Comparison of ENCODE assay signal across 1 cellular context in genomic region chr1:241637604-241638003, GRCh38.
TF ChIP-seq lines count a peak whose summit lies in the region.

No MANE protein-coding gene starts in this region.

TF ChIP-seq in GM12878, 131 proteins besides CTCF, POLR2A, EP300 and RAD21:
- TF ChIP-seq CREM (IDR thresholded peaks at IDR 0.05; ENCODE audit: low read depth) = no peak
- no peak for TF ChIP-seq TCF7 (IDR thresholded peaks at IDR 0.05; ENCODE audit: borderline replicate concordance)
- no peak for TF ChIP-seq PAX5 (IDR thresholded peaks at IDR 0.05; ENCODE audit: borderline replicate concordance, low read depth, low read length)
- TF ChIP-seq CUX1 (IDR thresholded peaks at IDR 0.05; ENCODE audit: insufficient replicate concordance, low read depth, low read length) = no peak
- TF ChIP-seq FOXK2 (IDR thresholded peaks at IDR 0.05) = no peak
- TF ChIP-seq TBL1XR1 (IDR thresholded peaks at IDR 0.05; ENCODE audit: low read depth, low read length) = no peak
- no peak for TF ChIP-seq BMI1 (IDR thresholded peaks at IDR 0.05; ENCODE audit: borderline replicate concordance)
- TF ChIP-seq USF1 (IDR thresholded peaks at IDR 0.05; ENCODE audit: borderline replicate concordance, extremely low read length, insufficient read depth, low read depth, low read length) = no peak
